In the genomic region with DNA sequence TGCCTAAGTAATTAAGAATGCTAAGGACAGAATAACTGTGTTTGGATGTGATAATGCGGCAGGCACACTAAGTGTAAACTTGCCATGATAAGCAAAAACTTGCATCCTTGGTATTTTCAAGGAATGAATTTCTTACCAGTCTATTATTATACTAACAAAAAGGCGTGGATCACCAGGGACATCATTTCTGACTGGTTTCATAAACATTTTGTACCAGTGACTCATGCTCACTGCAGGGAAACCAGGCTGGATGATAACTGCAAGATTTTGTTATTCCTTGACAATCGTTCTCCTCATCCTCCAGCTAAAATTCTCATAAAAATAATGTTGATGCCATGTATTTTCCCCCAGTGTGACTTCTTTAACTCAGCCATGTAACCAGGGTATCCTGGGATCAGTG, we compare ENCODE assay signal across 15 cellular contexts.
DNase-seq lines count a peak whose midpoint lies in the region; ATAC-seq, FAIRE-seq and TF ChIP-seq lines count a peak whose summit lies in the region.
"Had no signal": no experiment of that assay in that cellular context is flagged by ENCODE, and none has a peak within 500 bp of the region (broad histone marks: within the 10 kb centered on the region; RNA-seq: fewer than 3 reads in every experiment).

No MANE protein-coding gene starts in this region.

- peak; percentile 94 for FAIRE-seq in H54 (lab: Jason Lieb, UNC)
- FAIRE-seq in urothelium cell line (lab: Jason Lieb, UNC): no peak
- FAIRE-seq: endothelial cell of umbilical vein had no signal

- no peak overlapping the region for H3K4me3 ChIP-seq in foreskin fibroblast (ENCODE audit: low read depth in 1 of 2, low read length in 2 of 2)
- H3K4me3 ChIP-seq: skin epidermis, stomach had no signal

- TF ChIP-seq POLR2A in H54 (IDR thresholded peaks at IDR 0.05; ENCODE audit: low read depth, low read length): no peak

- peak; percentile 20 for DNase-seq in H54 (ENCODE audit: insufficient read length, low spot score)
- peak; percentile 27 for DNase-seq in amniotic stem cell (lab: John Stamatoyannopoulos, UW)
- peak; percentile 68 to 85 for DNase-seq in foreskin fibroblast
- DNase-seq in urothelium cell line (ENCODE audit: low spot score): peak; percentile 40
- no peak for DNase-seq in globus pallidus (ENCODE audit: low spot score)
- DNase-seq: activated naive CD4-positive, alpha-beta T cell; Caco-2; cerebellar nuclear complex; NCI-H2107; stomach had no signal

- ATAC-seq in GM18520 (IDR thresholded peaks at IDR 0.05; ENCODE audit: unreplicated experiment) (no peak), GM18517 (IDR thresholded peaks at IDR 0.05; ENCODE audit: unreplicated experiment) (no peak)
- ATAC-seq: HCT116 had no signal

- TF ChIP-seq CTCF in foreskin fibroblast (IDR thresholded peaks at IDR 0.05; ENCODE audit: low read depth, low read length): no peak
